ENCODE assay signal across 1 cellular context in the genomic region with DNA sequence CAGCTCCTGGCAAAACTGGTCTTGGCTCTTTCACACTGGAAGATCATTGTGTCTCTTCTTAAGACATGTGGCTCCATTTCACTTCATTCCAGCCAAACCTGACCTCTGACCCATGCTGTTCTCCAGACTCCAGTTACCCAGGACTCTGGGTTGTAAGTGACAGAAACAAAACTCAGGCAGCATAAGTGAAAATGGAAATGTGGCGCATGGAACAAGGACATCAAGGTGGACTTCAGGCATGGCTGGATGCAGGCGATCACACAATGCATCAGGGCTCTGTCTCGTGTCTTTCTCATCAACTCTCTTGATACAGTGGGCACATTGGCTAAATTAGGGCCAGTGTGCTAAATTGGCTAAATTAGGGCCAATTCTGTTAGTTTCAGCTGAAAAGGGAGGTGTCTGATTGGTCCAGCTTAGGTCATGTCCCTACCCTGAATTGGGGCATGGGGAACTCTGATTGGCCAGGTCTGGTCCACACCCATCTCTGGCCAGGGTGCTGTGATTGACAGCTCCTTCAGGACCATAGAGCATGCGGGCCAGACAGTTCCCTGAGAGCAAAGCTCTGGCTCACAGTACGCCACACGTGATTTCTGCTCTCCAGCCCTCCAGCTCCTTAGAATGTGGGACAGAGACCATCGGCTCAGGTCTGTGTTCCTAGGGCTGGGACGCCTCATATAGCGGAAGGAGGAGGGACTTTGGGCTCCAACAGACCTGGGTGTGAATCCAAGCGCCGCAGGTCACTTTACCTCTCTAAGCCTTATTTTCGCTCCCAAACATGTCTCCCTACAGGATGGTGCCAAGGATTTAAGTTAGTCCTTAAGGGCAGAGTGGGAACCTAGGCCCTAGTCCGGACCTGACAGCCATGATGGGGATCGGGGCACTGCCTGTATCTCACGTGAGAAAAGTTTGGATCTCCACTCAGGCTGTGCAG.
TF ChIP-seq lines count a peak whose summit lies in the region.

No MANE protein-coding gene starts in this region.

TF ChIP-seq in SK-N-SH treated with all-trans-retinoic acid at 6 μM for 48 hours, 23 proteins besides CTCF, POLR2A, EP300 and RAD21 (continued from another document):
- no peak for TF ChIP-seq TCF4 (CRISPR knock-in tag; IDR thresholded peaks at IDR 0.05; ENCODE audit: borderline replicate concordance)
- TF ChIP-seq ZNF70 (CRISPR knock-in tag; IDR thresholded peaks at IDR 0.05), result no peak
TF ChIP-seq in SK-N-SH treated with all-trans-retinoic acid at 6 μM for 48 hours: peak in this region for 0.
